29 cellular contexts compared by ENCODE assay signal in the genomic region with DNA sequence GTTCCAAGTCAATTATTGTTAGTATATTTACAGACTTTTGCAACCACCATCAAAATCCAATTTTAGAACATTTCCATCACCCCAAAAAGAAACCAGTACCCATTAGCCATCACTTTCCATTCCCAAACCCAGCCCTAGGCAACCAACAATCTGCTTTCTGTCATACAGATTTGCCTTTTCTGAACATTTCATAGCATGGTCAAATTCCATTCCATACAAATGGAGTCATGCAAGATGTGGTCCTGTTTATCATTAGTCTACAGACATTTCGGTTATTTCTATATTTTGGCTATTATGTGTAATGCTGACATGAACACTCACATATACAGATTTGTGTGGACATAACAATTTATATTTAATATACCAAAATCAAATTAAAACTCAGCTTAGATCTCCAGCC.
"Had no signal": no experiment of that assay in that cellular context is flagged by ENCODE, and none has a peak within 500 bp of the region (broad histone marks: within the 10 kb centered on the region; RNA-seq: fewer than 3 reads in every experiment).

No MANE protein-coding gene starts in this region.

- H3K4me1 ChIP-seq: colonic mucosa, heart right ventricle, uterus had no signal

- H3K27ac Mint-ChIP-seq: activated T-helper 1 cell treated with anti-CD3 and anti-CD28 coated beads, Interleukin-12 subunit alpha, Interleukin-12 subunit beta, Interleukin-2, Interleukin-4 antibody, amounts not matched to agents 30 ng/mL and 10 ng/mL and 1 ng/mL, durations not matched to agents 14 hours and 24 hours and 36 hours; memory B cell; naive thymus-derived CD4-positive, alpha-beta T cell; T-helper 1 cell treated with Interleukin-12 subunit alpha and Interleukin-12 subunit beta and Interleukin-4 antibody, amounts not matched to agents 30 μg/mL and 1 μg/mL, for 36 hours; type B pancreatic cell had no signal

- H3K27ac ChIP-seq: cardiac muscle cell, colonic mucosa, dorsolateral prefrontal cortex, heart right ventricle, thoracic aorta, uterus, VCaP had no signal

- H3K27me3 ChIP-seq: cardiac muscle cell, colonic mucosa, uterus had no signal

- H3K4me3 ChIP-seq: cardiac muscle cell, colonic mucosa, dorsolateral prefrontal cortex, heart right ventricle, thoracic aorta, uterus had no signal

- H3K36me3 ChIP-seq: cardiac muscle cell, colonic mucosa, heart right ventricle, thoracic aorta, uterus had no signal

- H3K27me3 Mint-ChIP-seq: type B pancreatic cell had no signal

- H3K4me3 Mint-ChIP-seq: activated T-helper 1 cell treated with anti-CD3 and anti-CD28 coated beads, Interleukin-12 subunit alpha, Interleukin-12 subunit beta, Interleukin-2, Interleukin-4 antibody, amounts not matched to agents 30 ng/mL and 10 ng/mL and 1 ng/mL, durations not matched to agents 14 hours and 24 hours and 36 hours; memory B cell; naive thymus-derived CD4-positive, alpha-beta T cell; T-helper 1 cell treated with Interleukin-12 subunit alpha and Interleukin-12 subunit beta and Interleukin-4 antibody, amounts not matched to agents 30 μg/mL and 1 μg/mL, for 36 hours; type B pancreatic cell had no signal

- DNase-seq: activated CD4-positive, alpha-beta T cell treated with anti-CD3 and anti-CD28 coated beads for 48 hours; activated CD4-positive, alpha-beta T cell treated with anti-CD3 and anti-CD28 coated beads, Interleukin-2, amount 50 U/mL, for 48 hours; activated CD8-positive, alpha-beta memory T cell treated with anti-CD3 and anti-CD28 coated beads, Interleukin-2, amount 50 U/mL, for 4 hours; activated gamma-delta T cell treated with Interleukin-2 at 50 U/mL for 16 hours; activated naive CD4-positive, alpha-beta T cell treated with anti-CD3 and anti-CD28 coated beads, Interleukin-2, amount 50 U/mL, for 16 hours; activated T-cell treated with anti-CD3 and anti-CD28 coated beads, Interleukin-2, amount 50 U/mL, for 1 hour; cerebellar nuclear complex; colonic mucosa; dorsolateral prefrontal cortex; effector memory CD4-positive, alpha-beta T cell; foreskin melanocyte; heart right ventricle; midbrain; naive thymus-derived CD4-positive, alpha-beta T cell; nucleus accumbens; posterior cingulate gyrus; right cardiac atrium; stimulated activated CD4-positive, alpha-beta T cell treated with anti-CD3 and anti-CD28 coated beads, Interleukin-4, amount 100 ng/mL, for 1 hour; stimulated activated naive CD8-positive, alpha-beta T cell treated with anti-CD3 and anti-CD28 coated beads, Interleukin-15, Interleukin-2, amounts not matched to agents 100 U/mL and 50 U/mL, for 24 hours; SW 1271; T-helper 9 cell; uterus had no signal

- H3K36me3 Mint-ChIP-seq: memory B cell, type B pancreatic cell had no signal

- ATAC-seq: heart right ventricle; naive thymus-derived CD4-positive, alpha-beta T cell; right cardiac atrium; stimulated activated naive CD8-positive, alpha-beta T cell treated with anti-CD3 and anti-CD28 coated beads, Interleukin-15, Interleukin-2, amounts not matched to agents 100 U/mL and 50 U/mL, for 24 hours had no signal

- H3K9me3 ChIP-seq: colonic mucosa, thoracic aorta, uterus had no signal

- H3K4me1 Mint-ChIP-seq: memory B cell had no signal
